8 cellular contexts compared by ENCODE assay signal in genomic region chr20:40968816-40969562, GRCh38. TPM values are rescaled to one million over a fixed set of nuclear protein-coding genes. Genes with fewer than 3 reads are reported as not detected.
DNase-seq lines count a peak whose midpoint lies in the region; ATAC-seq and FAIRE-seq lines count a peak whose summit lies in the region.
"Not testable (repeated sequence)": the region's sequence is repeated elsewhere in the genome, so short reads cannot be mapped to it uniquely, and the experiment has no call there.

No MANE protein-coding gene starts in this region.

- H4K8ac ChIP-seq in neuronal stem cell (ENCODE audit: low read depth, low read length): peak overlapping the region; percentile 70

- not testable (repeated sequence) for H2BK15ac ChIP-seq in neuronal stem cell (ENCODE audit: low read length)

- WGBS in neuronal stem cell (ENCODE audit: extremely low coverage in 2 of 2, insufficient read length in 2 of 2, insufficient replicate concordance in 1 of 2), 2 donors: no CpG with 5 or more reads among the region's 28 CpGs

- FAIRE-seq in frontal cortex (lab: Jason Lieb, UNC): not testable (repeated sequence)

- H2BK5ac ChIP-seq in neuronal stem cell (ENCODE audit: low read length): not testable (repeated sequence)

- H3K79me1 ChIP-seq in neuronal stem cell (ENCODE audit: low read depth, low read length): not testable (repeated sequence)

- H3K23ac ChIP-seq in neuronal stem cell (ENCODE audit: low read depth, low read length, poor library complexity): not testable (repeated sequence)

- not testable (repeated sequence) for H3K27me3 ChIP-seq in H7 (ENCODE audit: control insufficient read depth, insufficient read depth, low read length); neuronal stem cell (ENCODE audit: control insufficient read depth in 3 of 3, insufficient read depth in 3 of 3, low read depth in 1 of 3, low read length in 3 of 3)

- H3K14ac ChIP-seq in neuronal stem cell (ENCODE audit: low read length): not testable (repeated sequence)

- not testable (repeated sequence) for H2BK120ac ChIP-seq in neuronal stem cell (ENCODE audit: low read depth, low read length)

- H2AFZ ChIP-seq in neuronal stem cell (ENCODE audit: low read length): peak overlapping the region; percentile 85

- H3K4ac ChIP-seq in neuronal stem cell (ENCODE audit: low read length): not testable (repeated sequence)

- not testable (repeated sequence) for H4K91ac ChIP-seq in neuronal stem cell (ENCODE audit: low read depth, low read length, poor library complexity)

- H3K36me3 ChIP-seq in H7 (replicated peaks; ENCODE audit: control insufficient read depth, insufficient read depth, low read length); neuronal stem cell (replicated peaks in 1 of 2; ENCODE audit: control insufficient read depth in 2 of 2, insufficient read depth in 2 of 2, low read length in 2 of 2): not testable (repeated sequence)

- not testable (repeated sequence) for H3K9ac ChIP-seq in neuronal stem cell (ENCODE audit: low read depth, low read length, poor library complexity)

- H2AK5ac ChIP-seq in neuronal stem cell (ENCODE audit: low read depth, low read length): not testable (repeated sequence)

- peak overlapping the region; percentile 37 for H3K4me2 ChIP-seq in neuronal stem cell (ENCODE audit: insufficient read depth, low read length, poor library complexity, severe bottlenecking)

- not testable (repeated sequence) for H3K27ac ChIP-seq in neuronal stem cell (replicated peaks; ENCODE audit: low read length)

- ATAC-seq in SK-N-SH treated with all-trans-retinoic acid at 6 μM for 48 hours: peak; percentile 99
- peak; percentile 92 for ATAC-seq in stimulated activated naive CD8-positive, alpha-beta T cell treated with anti-CD3 and anti-CD28 coated beads, Interleukin-15, Interleukin-2, amounts not matched to agents 100 U/mL and 50 U/mL, for 24 hours

- peak overlapping the region; percentile 92 for H3K18ac ChIP-seq in neuronal stem cell (ENCODE audit: low read length)

- H3K4me3 ChIP-seq in H7 (ENCODE audit: insufficient read depth, low read depth, low read length): not testable (repeated sequence)
- H3K4me3 ChIP-seq in neuronal stem cell (ENCODE audit: low read length in 2 of 2): peak overlapping the region in 1 of 2 donors; percentile 19

- DNase-seq in DMS53 treated with DMSO at 0.1 percent for 48 hours (lab: John Stamatoyannopoulos, UW; ENCODE audit: unreplicated experiment) (peak; percentile 37), H7 (peak; percentile 74), NAMALWA (ENCODE audit: low spot score) (peak; percentile 89), frontal cortex (ENCODE audit: low spot score in 2 of 2) (peak; percentile 43 to 72), neuronal stem cell (ENCODE audit: low spot score) (peak; percentile 81)
- peak; percentile 89 for DNase-seq in activated naive CD4-positive, alpha-beta T cell treated with Interleukin-2 at 50 U/mL for 16 hours
- peak; percentile 92 for DNase-seq in stimulated activated naive CD8-positive, alpha-beta T cell treated with anti-CD3 and anti-CD28 coated beads, Interleukin-15, Interleukin-2, amounts not matched to agents 100 U/mL and 50 U/mL, for 24 hours

- H2BK12ac ChIP-seq in neuronal stem cell (ENCODE audit: low read length): not testable (repeated sequence)

- H3K4me1 ChIP-seq in neuronal stem cell (ENCODE audit: control insufficient read depth in 2 of 2, insufficient read depth in 1 of 2, low read depth in 1 of 2, low read length in 2 of 2): not testable (repeated sequence)

- not testable (repeated sequence) for H3K9me3 ChIP-seq in neuronal stem cell (replicated peaks in 1 of 2; ENCODE audit: control insufficient read depth in 2 of 2, insufficient read depth in 1 of 2, low read depth in 1 of 2, low read length in 2 of 2)

RNA-seq across cellular contexts. Expression of gene TOP1, which starts 59.6 kb away (rescaled TPM):
- total RNA-seq in H7 (2014; rRNA removed; shearing (Covaris generic)): 16.0 and 22.9 TPM in 2 replicates
- total RNA-seq in frontal cortex: 26.5 TPM
- polyA plus RNA-seq in neuronal stem cell (2013, experiment 1 of 2): 91.4 TPM
- polyA plus RNA-seq in neuronal stem cell (2013, experiment 2 of 2): 94.9 TPM

Comparison
In these comparisons a context has a peak if more than half of its experiments do, and no peak if none do; other contexts are left out.
1. DNase-seq: peak in every context shown above with its lines; median percentile 92 in stimulated activated naive CD8-positive, alpha-beta T cell treated with anti-CD3 and anti-CD28 coated beads, Interleukin-15, Interleukin-2, amounts not matched to agents 100 U/mL and 50 U/mL, for 24 hours; 89 in NAMALWA; 89 in activated naive CD4-positive, alpha-beta T cell treated with Interleukin-2 at 50 U/mL for 16 hours; 81 in neuronal stem cell; 74 in H7; 58 in frontal cortex; 37 in DMS53 treated with DMSO at 0.1 percent for 48 hours.